12 cellular contexts compared by ENCODE assay signal in the genomic region with DNA sequence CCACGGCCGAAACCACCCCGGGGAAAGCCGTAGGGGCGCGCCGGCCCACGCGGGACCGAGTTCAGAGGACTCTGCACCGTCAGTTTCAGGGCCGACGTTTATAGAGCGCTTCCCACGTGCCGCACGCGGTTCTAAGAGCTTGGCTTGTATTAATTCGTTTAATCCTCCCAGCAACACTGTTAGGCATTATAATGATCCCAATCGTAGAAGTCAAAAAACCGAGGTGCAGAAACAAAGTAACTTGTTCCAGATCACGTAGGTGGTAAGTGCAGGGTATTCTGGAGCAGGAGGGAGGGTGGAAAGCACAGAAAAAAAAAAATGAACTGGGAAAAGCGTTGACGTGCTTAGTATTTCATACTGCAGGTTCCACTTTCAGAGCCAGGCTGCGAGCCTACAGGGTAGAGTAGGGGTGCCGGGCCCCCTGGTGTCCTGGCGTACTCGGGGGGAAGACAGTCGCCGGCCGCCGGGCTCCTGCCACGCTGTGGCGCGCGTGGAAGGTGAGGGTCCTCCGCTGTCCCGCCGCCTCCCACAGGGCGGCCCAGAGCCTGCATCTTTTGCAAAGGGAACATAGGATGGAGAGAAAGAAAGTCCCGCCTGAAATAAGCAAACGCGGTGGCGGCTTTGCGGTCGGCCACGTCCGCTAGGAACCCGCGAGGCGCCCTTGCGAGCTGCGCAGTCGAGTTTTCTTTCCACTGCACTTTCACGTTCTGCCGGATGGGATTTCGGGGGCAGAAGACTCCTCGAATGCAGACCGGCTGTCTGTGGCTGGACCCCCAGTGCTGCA. TPM values are rescaled to one million over a fixed set of nuclear protein-coding genes. Genes with fewer than 3 reads are reported as not detected.
DNase-seq lines count a peak whose midpoint lies in the region; ATAC-seq, FAIRE-seq and TF ChIP-seq lines count a peak whose summit lies in the region.
"Had no signal": no experiment of that assay in that cellular context is flagged by ENCODE, and none has a peak within 500 bp of the region (broad histone marks: within the 10 kb centered on the region; RNA-seq: fewer than 3 reads in every experiment).

No MANE protein-coding gene starts in this region.

- H3K4me2 ChIP-seq in GM12878 (ENCODE audit: control insufficient read depth, insufficient read depth): peak overlapping the region; percentile 38; the same call in 1 of the 2 replicates
- no peak overlapping the region for H3K4me2 ChIP-seq in neuronal stem cell (ENCODE audit: insufficient read depth, low read length, poor library complexity, severe bottlenecking)

- H2AFZ ChIP-seq in GM12878 (ENCODE audit: control insufficient read depth, low read depth, low read length) (no peak overlapping the region), neuronal stem cell (ENCODE audit: low read length) (peak overlapping the region; percentile 72)

- in situ Hi-C loops in GM12878 (cut with MboI): no loop called here

- RAD21 ChIA-PET in GM12878 (lab: Charles Lee; ENCODE audit: unreplicated experiment): no interaction called here

- H3K9me3 ChIP-seq in Caco-2 (no peaks in the 10 kb centered on the region), GM12878 (replicated peaks; ENCODE audit: control insufficient read depth, insufficient read depth, low read length) (no peaks in the 10 kb centered on the region; the same call in 2 of the 3 replicates), neuronal stem cell (replicated peaks in 1 of 2; ENCODE audit: control insufficient read depth in 2 of 2, insufficient read depth in 1 of 2, low read depth in 1 of 2, low read length in 2 of 2) (peaks cover 0 to 17% of the 10 kb centered on the region in 2 donors), tibial nerve (no peaks in the 10 kb centered on the region), testis (no peaks in the 10 kb centered on the region)

- H3K27ac ChIP-seq in GM12878 (ENCODE audit: control insufficient read depth, insufficient read depth): no peak overlapping the region
- no peak overlapping the region for H3K27ac ChIP-seq in neuronal stem cell (replicated peaks; ENCODE audit: low read length)
- no peak overlapping the region for H3K27ac ChIP-seq in tibial nerve
- H3K27ac ChIP-seq in testis: no peak overlapping the region
- H3K27ac ChIP-seq: VCaP had no signal

- intact Hi-C loops in Caco-2 (cut with micrococcal nuclease; ENCODE audit: unreplicated experiment): no loop called here
- intact Hi-C loops in GM12878 (cut with micrococcal nuclease; ENCODE audit: unreplicated experiment): no loop called here
- intact Hi-C loops in testis (cut with DNase I; ENCODE audit: low total_unique reads): no loop called here

- H3K14ac ChIP-seq in neuronal stem cell (ENCODE audit: low read length): no peak overlapping the region

- no peaks in the 10 kb centered on the region; the same call in none of the 2 replicates for H4K20me1 ChIP-seq in GM12878 (ENCODE audit: control insufficient read depth, insufficient read depth)

- H2BK5ac ChIP-seq in neuronal stem cell (ENCODE audit: low read length): no peak overlapping the region

- SMC1A ChIA-PET in GM12878 (lab: Charles Lee; ENCODE audit: uncharacterized antibody, unreplicated experiment): interaction anchor here (1.0 kb wide), 1 partner anchor 788 kb away, joined by 4 read pairs; no protein-coding TSS in a partner anchor

- no peak overlapping the region for H2AK5ac ChIP-seq in neuronal stem cell (ENCODE audit: low read depth, low read length)

- H3K18ac ChIP-seq in neuronal stem cell (ENCODE audit: low read length): peak overlapping the region; percentile 44

- H3K4ac ChIP-seq in neuronal stem cell (ENCODE audit: low read length): no peak overlapping the region

- H3K23ac ChIP-seq in neuronal stem cell (ENCODE audit: low read depth, low read length, poor library complexity): peak overlapping the region; percentile 83

- no peaks in the 10 kb centered on the region for H3K79me1 ChIP-seq in neuronal stem cell (ENCODE audit: low read depth, low read length)

- H3K27me3 Mint-ChIP-seq in Caco-2 (ENCODE audit: insufficient read depth, unreplicated experiment) (peaks cover 41% of the 10 kb centered on the region), HFFc6 (ENCODE audit: insufficient read depth) (peaks cover 55% of the 10 kb centered on the region)

- no peaks in the 10 kb centered on the region for H3K79me2 ChIP-seq in GM12878 (ENCODE audit: control insufficient read depth, insufficient read depth, low read length)

- POLR2A ChIA-PET in Caco-2 (lab: Charles Lee) (no interaction called here), GM12878 (lab: Charles Lee) (no interaction called here)

- H3K27ac Mint-ChIP-seq in Caco-2 (ENCODE audit: unreplicated experiment) (no peak overlapping the region), HFFc6 (no peak overlapping the region)

- no peak overlapping the region for H2BK15ac ChIP-seq in neuronal stem cell (ENCODE audit: low read length)

- TF ChIP-seq POLR2A in GM12878 (IDR thresholded peaks at IDR 0.05; ENCODE audit: low read depth, low read length) (no peak), tibial nerve (IDR thresholded peaks at IDR 0.05) (no peak), testis (IDR thresholded peaks at IDR 0.05) (no peak)

- TF ChIP-seq EP300 in GM12878 (IDR thresholded peaks at IDR 0.05; ENCODE audit: borderline replicate concordance in 1 of 2, control insufficient read depth in 1 of 2, low read depth in 2 of 2, low read length in 2 of 2) (no peak), tibial nerve (IDR thresholded peaks at IDR 0.05) (peak in 1 of 2 donors; percentile 76)

- no peak for TF ChIP-seq RAD21 in GM12878 (IDR thresholded peaks at IDR 0.05; ENCODE audit: insufficient read depth, low read depth, low read length)

- FAIRE-seq in GM12878 (lab: Jason Lieb, UNC): no peak

- H4K91ac ChIP-seq in neuronal stem cell (ENCODE audit: low read depth, low read length, poor library complexity): no peak overlapping the region

- H4K8ac ChIP-seq in neuronal stem cell (ENCODE audit: low read depth, low read length): no peak overlapping the region

- H3K4me1 ChIP-seq in Caco-2 (peaks cover 17% of the 10 kb centered on the region), GM12878 (ENCODE audit: control insufficient read depth, insufficient read depth, low read length) (no peaks in the 10 kb centered on the region), neuronal stem cell (ENCODE audit: control insufficient read depth in 2 of 2, insufficient read depth in 1 of 2, low read depth in 1 of 2, low read length in 2 of 2) (peaks cover 0 to 2% of the 10 kb centered on the region in 2 donors), tibial nerve (peaks cover 0 to 67% (median 23%) of the 10 kb centered on the region in 4 donors), testis (peaks cover 16% of the 10 kb centered on the region)

- no peak overlapping the region for H3K9ac ChIP-seq in GM12878 (ENCODE audit: control insufficient read depth, insufficient read depth, low read length)
- H3K9ac ChIP-seq in neuronal stem cell (ENCODE audit: low read depth, low read length, poor library complexity): no peak overlapping the region

- CTCF ChIA-PET in Caco-2 (lab: Charles Lee) (no interaction called here), GM12878 (lab: Yijun Ruan, JAX) (no interaction called here)

- 39% methylated on average over 56 of the region's 59 CpGs for WGBS in GM12878 (ENCODE audit: insufficient coverage, insufficient replicate concordance, low lambda C conversion rate, missing lambda C conversion rate)
- no CpG with 5 or more reads among the region's 59 CpGs for WGBS in neuronal stem cell (ENCODE audit: extremely low coverage in 2 of 2, insufficient read length in 2 of 2, insufficient replicate concordance in 1 of 2), 2 donors
- 3 to 4% methylated on average over 54 to 59 of the region's 59 CpGs for WGBS in tibial nerve, 2 donors
- 7 to 8% methylated on average over 42 to 59 of the region's 59 CpGs for WGBS in testis, 2 donors

- H3K9me3 Mint-ChIP-seq in Caco-2 (ENCODE audit: unreplicated experiment) (no peaks in the 10 kb centered on the region), HFFc6 (no peaks in the 10 kb centered on the region)

- peak in 1 of 2 experiments; percentile 20 for TF ChIP-seq CTCF in Caco-2 (IDR thresholded peaks at IDR 0.05; ENCODE audit: insufficient read depth in 1 of 2, low read depth in 1 of 2, low read length in 1 of 2, severe bottlenecking in 1 of 2, unreplicated experiment in 1 of 2)
- TF ChIP-seq CTCF in HFFc6 (IDR thresholded peaks at IDR 0.05): peak; percentile 41; the same call in 1 of the 2 replicates
- no peak for TF ChIP-seq CTCF in GM12878 (IDR thresholded peaks at IDR 0.05 in 2 of 3, conservative IDR thresholded peaks at IDR 0.05 in 1 of 3; ENCODE audit: control insufficient read depth in 2 of 3, extremely low read depth in 1 of 3, insufficient read depth in 1 of 3, low read depth in 3 of 3, low read length in 3 of 3)
- TF ChIP-seq CTCF in tibial nerve (IDR thresholded peaks at IDR 0.05): no peak
- no peak for TF ChIP-seq CTCF in testis (IDR thresholded peaks at IDR 0.05)

- H3K4me3 Mint-ChIP-seq in Caco-2 (ENCODE audit: unreplicated experiment) (peak overlapping the region; percentile 50), HFFc6 (no peak overlapping the region)

- BruUV-seq in Caco-2 (replicated peaks; lab: Mats Ljungman, UMichigan) (no TSS peak), GM12878 (replicated peaks; lab: Mats Ljungman, UMichigan) (no TSS peak)

- H3K36me3 Mint-ChIP-seq in Caco-2 (ENCODE audit: insufficient read depth, unreplicated experiment) (no peaks in the 10 kb centered on the region), HFFc6 (ENCODE audit: low read depth) (no peaks in the 10 kb centered on the region; the same call in 1 of the 2 replicates)

- ATAC-seq in GM12878 (no peak), HG02798 (IDR thresholded peaks at IDR 0.05; ENCODE audit: poor library complexity, unreplicated experiment) (no peak)

- H3K4me1 Mint-ChIP-seq in Caco-2 (ENCODE audit: low read depth, unreplicated experiment) (no peaks in the 10 kb centered on the region), HFFc6 (ENCODE audit: low read depth) (peaks cover 5% of the 10 kb centered on the region; the same call in 1 of the 2 replicates)

- H2BK120ac ChIP-seq in neuronal stem cell (ENCODE audit: low read depth, low read length): no peak overlapping the region

- H2BK12ac ChIP-seq in neuronal stem cell (ENCODE audit: low read length): no peak overlapping the region

- H3K4me3 ChIP-seq in Caco-2 (ENCODE audit: low read depth, low read length): peak overlapping the region; percentile 7; the same call in 1 of the 2 replicates
- no peak overlapping the region for H3K4me3 ChIP-seq in GM12878
- no peak overlapping the region for H3K4me3 ChIP-seq in neuronal stem cell (ENCODE audit: low read length in 2 of 2)
- peak overlapping the region in 2 of 4 donors; percentile 9 to 10 for H3K4me3 ChIP-seq in tibial nerve
- H3K4me3 ChIP-seq in testis: peak overlapping the region in 1 of 2 donors; percentile 36

- DNase-seq in Caco-2 (no peak), HFFc6 (no peak), GM12878 (ENCODE audit: low read depth, low spot score) (no peak), neuronal stem cell (ENCODE audit: low spot score) (peak; percentile 35), tibial nerve (ENCODE audit: low spot score in 2 of 2) (no peak), testis (no peak), NCI-H1694 treated with DMSO at 0.1 percent for 48 hours (lab: John Stamatoyannopoulos, UW) (no peak)
- DNase-seq: DMS79; Kasumi-1; stimulated activated CD4-positive, alpha-beta T cell treated with anti-CD3 and anti-CD28 coated beads, Interleukin-4, amount 100 ng/mL, for 24 hours had no signal

- H3K36me3 ChIP-seq in Caco-2 (ENCODE audit: control insufficient read depth, insufficient read depth, low read length) (no peaks in the 10 kb centered on the region), GM12878 (ENCODE audit: control insufficient read depth in 2 of 2, insufficient read depth in 2 of 2, low read length in 1 of 2) (no peaks in the 10 kb centered on the region), neuronal stem cell (replicated peaks in 1 of 2; ENCODE audit: control insufficient read depth in 2 of 2, insufficient read depth in 2 of 2, low read length in 2 of 2) (no peaks in the 10 kb centered on the region), tibial nerve (no peaks in the 10 kb centered on the region), testis (ENCODE audit: low read depth, missing control alignments) (no peaks in the 10 kb centered on the region)

- H3K27me3 ChIP-seq in Caco-2 (replicated peaks; ENCODE audit: control insufficient read depth, insufficient read depth, low read length) (peaks cover 7% of the 10 kb centered on the region), GM12878 (replicated peaks in 1 of 2; ENCODE audit: control insufficient read depth in 2 of 2, insufficient read depth in 2 of 2, low read length in 1 of 2) (peaks cover 21 to 47% of the 10 kb centered on the region in 2 experiments), neuronal stem cell (ENCODE audit: control insufficient read depth in 3 of 3, insufficient read depth in 3 of 3, low read depth in 1 of 3, low read length in 3 of 3) (peaks cover 60 to 96% (median 86%) of the 10 kb centered on the region in 3 experiments), tibial nerve (peaks cover 4 to 99% of the 10 kb centered on the region in 2 donors), testis (no peaks in the 10 kb centered on the region)

RNA-seq across cellular contexts. Expression of a gene that starts 10.2 kb away (rescaled TPM):
- total RNA-seq in Caco-2 (2022): 0.79 and 0.88 TPM in 2 replicates
- 10 to 100 TPM; 15.4 to 31.8 (median 29.5) TPM for total RNA-seq in HFFc6 (2021; fragmentation: NEBNext Ultra II Directional; extraction: Animal tissue kit (Norgen Biotek cat#: 25700))
- not detected in 2 replicates for total RNA-seq in GM12878 (2013; cell fraction: nucleolus; rRNA removed)
- total RNA-seq in GM12878 (2014; rRNA removed): not detected in 2 replicates
- not detected in 2 replicates for total RNA-seq in GM12878 (2014; rRNA removed; fragmentation: Illumina TruSeq; extraction: Trizol)
- not detected in 2 replicates for total RNA-seq in GM12878 (2021)
- polyA plus RNA-seq in GM12878 (2011; ENCODE audit: low read depth): not detected
- not detected in 2 replicates for polyA plus RNA-seq in GM12878 (2011; rRNA removed)
- not detected in 2 replicates for polyA plus RNA-seq in GM12878 (2011; cell fraction: cytosol; rRNA removed)
- polyA plus RNA-seq in GM12878 (2011; cell fraction: nucleus; rRNA removed): not detected in 2 replicates
- not detected in 2 replicates for polyA plus RNA-seq in GM12878 (2012)
- polyA plus RNA-seq in GM12878 (2014; fragmentation: Illumina TruSeq; extraction: Trizol): not detected in 2 replicates
- not detected for polyA plus RNA-seq in GM12878 (2014; fragmentation: Nextera tagmentation; extraction: Ambion mirVana)
- not detected in 2 replicates for polyA plus RNA-seq in GM12878 (2014; rRNA removed)
- not detected for polyA plus RNA-seq in GM12878 (2016; fragmentation: Nextera tagmentation; extraction: Ambion mirVana)
- not detected in 2 replicates for polyA minus RNA-seq in GM12878 (2011; rRNA and poly(A)+ RNA removed)
- polyA minus RNA-seq in GM12878 (2011; cell fraction: cytosol; rRNA and poly(A)+ RNA removed): 1.7 TPM in 1 of 2 replicates, not detected in the other
- not detected in 2 replicates for polyA minus RNA-seq in GM12878 (2011; cell fraction: nucleus; rRNA and poly(A)+ RNA removed)
- not detected for polyA plus RNA-seq in neuronal stem cell (2013, experiment 1 of 2)
- polyA plus RNA-seq in neuronal stem cell (2013, experiment 2 of 2): not detected
- 1 to 10 TPM in 2 of 4 donors, under 1 TPM in 2; 0.21 to 2.4 (median 0.71) TPM for total RNA-seq in tibial nerve
- total RNA-seq in testis: 1 to 10 TPM; 3.3 to 4.7 TPM
- polyA plus RNA-seq in testis (ENCODE audit: insufficient read depth, low read depth, low replicate concordance): 1.2 TPM
